19 cellular contexts compared by ENCODE assay signal in genomic region chrX:97683256-97683655, GRCh38.
A peak's percentile ranks its signal among the peaks of the same experiment; 100 is the strongest.
DNase-seq lines count a peak whose midpoint lies in the region; ATAC-seq and TF ChIP-seq lines count a peak whose summit lies in the region.
"Had no signal": no experiment of that assay in that cellular context is flagged by ENCODE, and none has a peak within 500 bp of the region (broad histone marks: within the 10 kb centered on the region; RNA-seq: fewer than 3 reads in every experiment).

No MANE protein-coding gene starts in this region.

- peaks cover 2% of the 10 kb centered on the region for H3K9me3 ChIP-seq in mammary epithelial cell (replicated peaks; ENCODE audit: insufficient read depth, low read length)
- H3K9me3 ChIP-seq: BLaER1, Caco-2 had no signal

- H3K4me3 ChIP-seq in mammary epithelial cell (replicated peaks in 1 of 3; ENCODE audit: insufficient read depth in 1 of 3, low read depth in 2 of 3, low read length in 3 of 3) (no peak overlapping the region), foreskin fibroblast (ENCODE audit: low read depth in 1 of 2, low read length in 2 of 2) (no peak overlapping the region)
- H3K4me3 ChIP-seq: BLaER1 had no signal

- peak; percentile 92 for ATAC-seq in left colon
- ATAC-seq in activated CD8-positive, alpha-beta memory T cell treated with anti-CD3 and anti-CD28 coated beads, Interleukin-2, amount 10 ng/mL, durations not matched to agents 7 days and 5 days = no peak

- no peaks in the 10 kb centered on the region for H3K36me3 Mint-ChIP-seq in activated CD8-positive, alpha-beta memory T cell treated with anti-CD3 and anti-CD28 coated beads, Interleukin-2, amount 10 ng/mL, durations not matched to agents 7 days and 5 days
- H3K36me3 Mint-ChIP-seq: CD8-positive, alpha-beta memory T cell had no signal

- H3K27me3 ChIP-seq in mammary epithelial cell (ENCODE audit: insufficient read depth, low read length) = no peaks in the 10 kb centered on the region

- H3K9ac ChIP-seq in mammary epithelial cell (ENCODE audit: insufficient read depth, low read length) = no peak overlapping the region
- H3K9ac ChIP-seq: BLaER1 had no signal

- H3K4me1 ChIP-seq in mammary epithelial cell (ENCODE audit: insufficient read depth, low read length) = no peaks in the 10 kb centered on the region
- H3K4me1 ChIP-seq: BLaER1, Caco-2 had no signal

- CTCF ChIA-PET in mammary epithelial cell (lab: Charles Lee; ENCODE audit: low non-redundant PET) = no interaction called here
- CTCF ChIA-PET in activated CD8-positive, alpha-beta memory T cell treated with anti-CD3 and anti-CD28 coated beads, Interleukin-2, amount 10 ng/mL, durations not matched to agents 7 days and 5 days (lab: Charles Lee) = no interaction called here

- H3K9me3 Mint-ChIP-seq in activated CD8-positive, alpha-beta memory T cell treated with anti-CD3 and anti-CD28 coated beads, Interleukin-2, amount 10 ng/mL, durations not matched to agents 7 days and 5 days (ENCODE audit: low read depth) = no peaks in the 10 kb centered on the region
- H3K9me3 Mint-ChIP-seq: HFFc6 had no signal

- DNase-seq in NCI-H82 (lab: John Stamatoyannopoulos, UW) (peak; percentile 33), NCI-H82 treated with DMSO at 0.1 percent for 48 hours (lab: John Stamatoyannopoulos, UW; ENCODE audit: unreplicated experiment) (no peak), mammary epithelial cell (no peak), left colon (peak in 1 of 2 donors; percentile 26), foreskin fibroblast (no peak)
- DNase-seq in activated CD8-positive, alpha-beta memory T cell treated with anti-CD3 and anti-CD28 coated beads, Interleukin-2, amount 10 ng/mL, durations not matched to agents 7 days and 5 days = no peak
- no peak for DNase-seq in activated effector memory CD4-positive, alpha-beta T cell treated with Interleukin-2 at 50 U/mL for 16 hours
- DNase-seq in stimulated activated CD4-positive, alpha-beta T cell treated with anti-CD3 and anti-CD28 coated beads, Interleukin-4, amount 100 ng/mL, for 24 hours = no peak
- DNase-seq: AML-193; Caco-2; CD8-positive, alpha-beta memory T cell; DND-41; GDM1; GOT3; HCEC 1CT; HFFc6 had no signal

- intact Hi-C loops in mammary epithelial cell (cut with micrococcal nuclease) = loop anchor here (10.0 kb wide), 2 partner anchors 228 to 668 kb away; no protein-coding TSS in a partner anchor
- intact Hi-C loops in left colon (cut with DNase I, micrococcal nuclease) = no loop called here

- H3K79me2 ChIP-seq in mammary epithelial cell (ENCODE audit: insufficient read depth, low read length) = no peaks in the 10 kb centered on the region

- H3K4me3 Mint-ChIP-seq in activated CD8-positive, alpha-beta memory T cell treated with anti-CD3 and anti-CD28 coated beads, Interleukin-2, amount 10 ng/mL, durations not matched to agents 7 days and 5 days = no peak overlapping the region
- H3K4me3 Mint-ChIP-seq: CD8-positive, alpha-beta memory T cell; HFFc6 had no signal

- no peaks in the 10 kb centered on the region for H3K27me3 Mint-ChIP-seq in activated CD8-positive, alpha-beta memory T cell treated with anti-CD3 and anti-CD28 coated beads, Interleukin-2, amount 10 ng/mL, durations not matched to agents 7 days and 5 days

- H3K27ac ChIP-seq in mammary epithelial cell (ENCODE audit: insufficient read depth, low read depth, low read length) = no peak overlapping the region
- H3K27ac ChIP-seq: 22Rv1, BLaER1, HL-60 had no signal

- 95% methylated on average over 2 of the region's 3 CpGs for WGBS in mammary epithelial cell (ENCODE audit: low coverage, missing lambda C conversion rate)

- no peaks in the 10 kb centered on the region for H4K20me1 ChIP-seq in mammary epithelial cell (ENCODE audit: insufficient read depth, low read length)
- H4K20me1 ChIP-seq: BLaER1 had no signal

- dilution Hi-C loops in mammary epithelial cell (cut with HindIII; ENCODE audit: low sequenced_read_pairs) = no loop called here

- TF ChIP-seq CTCF in mammary epithelial cell (conservative IDR thresholded peaks at IDR 0.05 in 1 of 2, IDR thresholded peaks at IDR 0.05 in 1 of 2; ENCODE audit: extremely low read depth in 1 of 2, insufficient read depth in 1 of 2, low read depth in 1 of 2, low read length in 2 of 2) = no peak
- TF ChIP-seq CTCF in foreskin fibroblast (IDR thresholded peaks at IDR 0.05; ENCODE audit: low read depth, low read length) = no peak

- no peak overlapping the region for H3K27ac Mint-ChIP-seq in activated CD8-positive, alpha-beta memory T cell treated with anti-CD3 and anti-CD28 coated beads, Interleukin-2, amount 10 ng/mL, durations not matched to agents 7 days and 5 days
- H3K27ac Mint-ChIP-seq: CD8-positive, alpha-beta memory T cell; HFFc6 had no signal

- no TSS peak for BruUV-seq in mammary epithelial cell (replicated peaks; lab: Mats Ljungman, UMichigan)

- no peaks in the 10 kb centered on the region for H3K4me1 Mint-ChIP-seq in activated CD8-positive, alpha-beta memory T cell treated with anti-CD3 and anti-CD28 coated beads, Interleukin-2, amount 10 ng/mL, durations not matched to agents 7 days and 5 days
- H3K4me1 Mint-ChIP-seq: CD8-positive, alpha-beta memory T cell had no signal

- H3K4me2 ChIP-seq in mammary epithelial cell (ENCODE audit: insufficient read depth, low read depth, low read length) = no peak overlapping the region
- H3K4me2 ChIP-seq: BLaER1 had no signal

- in situ Hi-C loops in mammary epithelial cell (cut with MboI; ENCODE audit: low sequenced_read_pairs in 2 of 2) = no loop called here

- H2AFZ ChIP-seq in mammary epithelial cell (ENCODE audit: low read depth, low read length) = peak overlapping the region; percentile 20

- no peaks in the 10 kb centered on the region for H3K36me3 ChIP-seq in mammary epithelial cell (ENCODE audit: insufficient read depth, low read length)
- H3K36me3 ChIP-seq: BLaER1 had no signal
